In genomic region chr13:24893863-24894262, GRCh38 we compare ENCODE assay signal across 1 cellular context.
A peak's percentile ranks its signal among the peaks of the same experiment; 100 is the strongest.
TF ChIP-seq lines count a peak whose summit lies in the region.

No MANE protein-coding gene starts in this region.

TF ChIP-seq in HepG2, 621 proteins besides CTCF, POLR2A, EP300 and RAD21 (continued from another document):
- TF ChIP-seq ZNF557 (CRISPR knock-in tag; IDR thresholded peaks at IDR 0.05) (no peak), LCORL (IDR thresholded peaks at IDR 0.05) (peak; percentile 96), LCORL (CRISPR knock-in tag; IDR thresholded peaks at IDR 0.05) (no peak), ZNF558 (CRISPR knock-in tag; IDR thresholded peaks at IDR 0.05; ENCODE audit: borderline replicate concordance) (no peak)
